In genomic region chr3:161415506-161416231, GRCh38 we compare ENCODE assay signal across 1 cellular context.
TF ChIP-seq lines count a peak whose summit lies in the region.

No MANE protein-coding gene starts in this region.

TF ChIP-seq in GM23338, 12 proteins besides CTCF, POLR2A, EP300 and RAD21 (continued from another document):
- no peak for TF ChIP-seq ZNF462 (CRISPR knock-in tag; IDR thresholded peaks at IDR 0.05)
- TF ChIP-seq STAT1 (IDR thresholded peaks at IDR 0.05; ENCODE audit: unreplicated experiment) = no peak
- no peak for TF ChIP-seq CREB1 (CRISPR knock-in tag; IDR thresholded peaks at IDR 0.05; ENCODE audit: low read depth)
- TF ChIP-seq EZH2phosphoT487 (IDR thresholded peaks at IDR 0.05; ENCODE audit: unreplicated experiment) = no peak
- TF ChIP-seq ETS1 (IDR thresholded peaks at IDR 0.05) = no peak
- TF ChIP-seq ZNF331 (CRISPR knock-in tag; IDR thresholded peaks at IDR 0.05; ENCODE audit: low read depth) = no peak
- no peak for TF ChIP-seq REST (IDR thresholded peaks at IDR 0.05; ENCODE audit: unreplicated experiment)
- no peak for TF ChIP-seq EZH2 (IDR thresholded peaks at IDR 0.05; ENCODE audit: low read depth, unreplicated experiment)
- no peak for TF ChIP-seq JUNB (IDR thresholded peaks at IDR 0.05; ENCODE audit: unreplicated experiment)
